8 cellular contexts compared by ENCODE assay signal in genomic region chr3:39208463-39209055, GRCh38. TPM values are rescaled to one million over a fixed set of nuclear protein-coding genes. Genes with fewer than 3 reads are reported as not detected.
A peak's percentile ranks its signal among the peaks of the same experiment; 100 is the strongest.
DNase-seq lines count a peak whose midpoint lies in the region; ATAC-seq and TF ChIP-seq lines count a peak whose summit lies in the region.

No MANE protein-coding gene starts in this region.

- DNase-seq in activated naive CD8-positive, alpha-beta T cell treated with anti-CD3 and anti-CD28 coated beads, Interleukin-2, amount 10 ng/mL, durations not matched to agents 7 days and 5 days: no peak
- no peak for DNase-seq in activated naive CD8-positive, alpha-beta T cell treated with anti-CD3 and anti-CD28 coated beads for 36 hours
- DNase-seq in LHCN-M2 (ENCODE audit: low read depth): peak; percentile 49
- peak; percentile 56 for DNase-seq in WTC11 (ENCODE audit: low spot score)
- peak; percentile 37 for DNase-seq in foreskin melanocyte
- DNase-seq in cerebellum (ENCODE audit: low spot score): no peak
- no peak for DNase-seq in DMS79 treated with DMSO at 0.1 percent for 48 hours (lab: John Stamatoyannopoulos, UW)

- peaks cover 6% of the 10 kb centered on the region for H3K27me3 Mint-ChIP-seq in activated naive CD8-positive, alpha-beta T cell treated with anti-CD3 and anti-CD28 coated beads, Interleukin-2, amount 10 ng/mL, durations not matched to agents 7 days and 5 days
- no peaks in the 10 kb centered on the region for H3K27me3 Mint-ChIP-seq in activated naive CD8-positive, alpha-beta T cell treated with anti-CD3 and anti-CD28 coated beads for 36 hours
- H3K27me3 Mint-ChIP-seq in WTC11 (ENCODE audit: low read depth): no peaks in the 10 kb centered on the region; the same call in 1 of the 2 replicates

- no peak overlapping the region for H3K4me3 Mint-ChIP-seq in activated naive CD8-positive, alpha-beta T cell treated with anti-CD3 and anti-CD28 coated beads, Interleukin-2, amount 10 ng/mL, durations not matched to agents 7 days and 5 days
- H3K4me3 Mint-ChIP-seq in activated naive CD8-positive, alpha-beta T cell treated with anti-CD3 and anti-CD28 coated beads for 36 hours: no peak overlapping the region
- no peak overlapping the region for H3K4me3 Mint-ChIP-seq in WTC11

- peak; percentile 52 for ATAC-seq in activated naive CD8-positive, alpha-beta T cell treated with anti-CD3 and anti-CD28 coated beads, Interleukin-2, amount 10 ng/mL, durations not matched to agents 7 days and 5 days (ENCODE audit: low read depth)
- ATAC-seq in WTC11: peak; percentile 83

- no peaks in the 10 kb centered on the region for H3K36me3 ChIP-seq in neuron (ENCODE audit: insufficient read depth, low read length)

- peak overlapping the region; percentile 97 for H2AFZ ChIP-seq in neuron (ENCODE audit: low read depth, low read length)

- peaks cover 5% of the 10 kb centered on the region for H3K27me3 ChIP-seq in neuron (ENCODE audit: insufficient read depth, low read length)

- H3K9me3 Mint-ChIP-seq in activated naive CD8-positive, alpha-beta T cell treated with anti-CD3 and anti-CD28 coated beads, Interleukin-2, amount 10 ng/mL, durations not matched to agents 7 days and 5 days: no peaks in the 10 kb centered on the region
- H3K9me3 Mint-ChIP-seq in activated naive CD8-positive, alpha-beta T cell treated with anti-CD3 and anti-CD28 coated beads for 36 hours: no peaks in the 10 kb centered on the region
- peaks cover 10% of the 10 kb centered on the region; the same call in 1 of the 2 replicates for H3K9me3 Mint-ChIP-seq in WTC11

- H3K27ac Mint-ChIP-seq in activated naive CD8-positive, alpha-beta T cell treated with anti-CD3 and anti-CD28 coated beads, Interleukin-2, amount 10 ng/mL, durations not matched to agents 7 days and 5 days: no peak overlapping the region
- no peak overlapping the region for H3K27ac Mint-ChIP-seq in activated naive CD8-positive, alpha-beta T cell treated with anti-CD3 and anti-CD28 coated beads for 36 hours
- H3K27ac Mint-ChIP-seq in WTC11: no peak overlapping the region

- peaks cover 2% of the 10 kb centered on the region for H3K4me1 ChIP-seq in neuron (ENCODE audit: insufficient read depth, low read length)

- no peaks in the 10 kb centered on the region for H3K4me1 Mint-ChIP-seq in activated naive CD8-positive, alpha-beta T cell treated with anti-CD3 and anti-CD28 coated beads, Interleukin-2, amount 10 ng/mL, durations not matched to agents 7 days and 5 days
- H3K4me1 Mint-ChIP-seq in activated naive CD8-positive, alpha-beta T cell treated with anti-CD3 and anti-CD28 coated beads for 36 hours: peaks cover 3% of the 10 kb centered on the region
- H3K4me1 Mint-ChIP-seq in WTC11: peaks cover 37% of the 10 kb centered on the region

- TF ChIP-seq CTCF in WTC11 (IDR thresholded peaks at IDR 0.05): no peak

- CTCF ChIA-PET in WTC11 (lab: Charles Lee): interaction anchor here (0.9 to 2.7 kb wide), 5 partner anchors 24 to 84 kb away, joined by 3 to 15 read pairs (median 3); no protein-coding TSS in a partner anchor

- POLR2A ChIA-PET in activated naive CD8-positive, alpha-beta T cell treated with anti-CD3 and anti-CD28 coated beads, Interleukin-2, amount 10 ng/mL, durations not matched to agents 7 days and 5 days (lab: Charles Lee): no interaction called here
- POLR2A ChIA-PET in WTC11 (lab: Charles Lee): no interaction called here

- H3K36me3 Mint-ChIP-seq in activated naive CD8-positive, alpha-beta T cell treated with anti-CD3 and anti-CD28 coated beads, Interleukin-2, amount 10 ng/mL, durations not matched to agents 7 days and 5 days: no peaks in the 10 kb centered on the region
- H3K36me3 Mint-ChIP-seq in activated naive CD8-positive, alpha-beta T cell treated with anti-CD3 and anti-CD28 coated beads for 36 hours: no peaks in the 10 kb centered on the region
- H3K36me3 Mint-ChIP-seq in WTC11: no peaks in the 10 kb centered on the region

- H3K9me3 ChIP-seq in neuron (ENCODE audit: low read length): no peaks in the 10 kb centered on the region

- H3K4me3 ChIP-seq in neuron (ENCODE audit: low read length): no peak overlapping the region

TF ChIP-seq in WTC11, 78 proteins besides CTCF, POLR2A, EP300 and RAD21:
- no peak for TF ChIP-seq PRRX2 (CRISPR knock-in tag; IDR thresholded peaks at IDR 0.05)
- no peak for TF ChIP-seq ZNF423 (CRISPR knock-in tag; IDR thresholded peaks at IDR 0.05)
- no peak for TF ChIP-seq E2F5 (CRISPR knock-in tag; IDR thresholded peaks at IDR 0.05)
- TF ChIP-seq ZNF121 (CRISPR knock-in tag; IDR thresholded peaks at IDR 0.05): no peak
- TF ChIP-seq ATF2 (CRISPR knock-in tag; IDR thresholded peaks at IDR 0.05; ENCODE audit: borderline replicate concordance, low read depth): no peak

RNA-seq across cellular contexts. Expression of gene XIRP1, which starts 16.2 kb away (rescaled TPM):
- total RNA-seq in activated naive CD8-positive, alpha-beta T cell treated with anti-CD3 and anti-CD28 coated beads, Interleukin-2, amount 10 ng/mL, durations not matched to agents 7 days and 5 days: not detected
- total RNA-seq in activated naive CD8-positive, alpha-beta T cell treated with anti-CD3 and anti-CD28 coated beads for 36 hours: under 1 TPM; 0.66 to 0.91 TPM
- 0.71 and 4.1 TPM in 2 replicates for total RNA-seq in LHCN-M2 (2014; rRNA removed)
- polyA plus RNA-seq in LHCN-M2 (2012): 22.8 TPM
- total RNA-seq in WTC11 (2021): not detected in 3 replicates
- not detected for total RNA-seq in cerebellum

RNA-seq across cellular contexts. Expression of gene CSRNP1, which starts 55.2 kb away (rescaled TPM):
- total RNA-seq in activated naive CD8-positive, alpha-beta T cell treated with anti-CD3 and anti-CD28 coated beads, Interleukin-2, amount 10 ng/mL, durations not matched to agents 7 days and 5 days: 10 to 100 TPM; 15.8 to 16.5 TPM
- 10 to 100 TPM; 53.4 to 54.8 TPM for total RNA-seq in activated naive CD8-positive, alpha-beta T cell treated with anti-CD3 and anti-CD28 coated beads for 36 hours
- total RNA-seq in LHCN-M2 (2014; rRNA removed) (13.0 and 18.9 TPM in 2 replicates), WTC11 (2021) (8.0 to 8.7 TPM (median 8.5 TPM) in 3 replicates), cerebellum (5.4 TPM)
- 10.9 TPM for polyA plus RNA-seq in LHCN-M2 (2012)

Comparison
In these comparisons a context has a peak if more than half of its experiments do, and no peak if none do; other contexts are left out.
1. DNase-seq: peak in LHCN-M2 (single experiment), WTC11 (single experiment) and foreskin melanocyte (single experiment); none in activated naive CD8-positive, alpha-beta T cell treated with anti-CD3 and anti-CD28 coated beads, Interleukin-2, amount 10 ng/mL, durations not matched to agents 7 days and 5 days (single experiment), activated naive CD8-positive, alpha-beta T cell treated with anti-CD3 and anti-CD28 coated beads for 36 hours (single experiment), cerebellum (single experiment) and DMS79 treated with DMSO at 0.1 percent for 48 hours (single experiment).